In genomic region chr18:76363451-76364120, GRCh38 we compare ENCODE assay signal across 14 cellular contexts.
DNase-seq lines count a peak whose midpoint lies in the region; ATAC-seq, FAIRE-seq and TF ChIP-seq lines count a peak whose summit lies in the region.
"Had no signal": no experiment of that assay in that cellular context is flagged by ENCODE, and none has a peak within 500 bp of the region (broad histone marks: within the 10 kb centered on the region; RNA-seq: fewer than 3 reads in every experiment).

No MANE protein-coding gene starts in this region.

- no peak overlapping the region for H2AFZ ChIP-seq in endothelial cell of umbilical vein (ENCODE audit: low read depth, low read length)

- H3K4me1 ChIP-seq in endothelial cell of umbilical vein (ENCODE audit: control insufficient read depth, extremely low read depth, insufficient read depth, low read length): no peaks in the 10 kb centered on the region

- no peak overlapping the region for H3K27ac ChIP-seq in endothelial cell of umbilical vein (ENCODE audit: insufficient read depth, low read depth, low read length)
- H3K27ac ChIP-seq: BLaER1 treated with 17β-estradiol and CSF1 and Interleukin-3, amounts not matched to agents 10 nM and 100 nM; KMS-11 had no signal

- BruUV-seq in endothelial cell of umbilical vein (replicated peaks; lab: Mats Ljungman, UMichigan): no TSS peak

- POLR2A ChIA-PET in endothelial cell of umbilical vein (lab: Charles Lee): no interaction called here

- no peaks in the 10 kb centered on the region for H3K9me3 ChIP-seq in endothelial cell of umbilical vein (replicated peaks; ENCODE audit: control insufficient read depth, insufficient read depth, low read length)
- H3K9me3 ChIP-seq: BLaER1 treated with 17β-estradiol and CSF1 and Interleukin-3, amounts not matched to agents 10 nM and 100 nM; HAP-1 had no signal

- no peak overlapping the region for H3K9ac ChIP-seq in endothelial cell of umbilical vein (replicated peaks; ENCODE audit: extremely low read depth, insufficient read depth, low read length)
- H3K9ac ChIP-seq: BLaER1 treated with 17β-estradiol and CSF1 and Interleukin-3, amounts not matched to agents 10 nM and 100 nM; KMS-11 had no signal

- ATAC-seq in GM21619 (IDR thresholded peaks at IDR 0.05; ENCODE audit: unreplicated experiment) (no peak), HG03571 (IDR thresholded peaks at IDR 0.05; ENCODE audit: unreplicated experiment) (no peak)

- no peaks in the 10 kb centered on the region for H3K27me3 ChIP-seq in endothelial cell of umbilical vein (ENCODE audit: control insufficient read depth in 2 of 2, insufficient read depth in 2 of 2, low read length in 2 of 2)
- H3K27me3 ChIP-seq: BLaER1 treated with 17β-estradiol and CSF1 and Interleukin-3, amounts not matched to agents 10 nM and 100 nM had no signal

- H3K4me3 ChIP-seq in HFF-Myc (replicated peaks; ENCODE audit: low read depth, low read length) (no peak overlapping the region), endothelial cell of umbilical vein (replicated peaks in 1 of 3; ENCODE audit: insufficient read depth in 1 of 3, low read depth in 1 of 3, low read length in 3 of 3) (no peak overlapping the region)
- H3K4me3 ChIP-seq: BLaER1 treated with 17β-estradiol and CSF1 and Interleukin-3, amounts not matched to agents 10 nM and 100 nM; HAP-1 had no signal

- no peaks in the 10 kb centered on the region for H4K20me1 ChIP-seq in endothelial cell of umbilical vein (replicated peaks; ENCODE audit: control insufficient read depth, extremely low read depth, insufficient read depth, low read length)

- TF ChIP-seq CTCF in HFF-Myc (IDR thresholded peaks at IDR 0.05; ENCODE audit: low read depth, low read length, missing control alignments) (no peak), endothelial cell of umbilical vein (IDR thresholded peaks at IDR 0.05; ENCODE audit: extremely low read depth in 1 of 2, insufficient read depth in 1 of 2, low read depth in 1 of 2, low read length in 2 of 2) (no peak)

- peak; percentile 69 for DNase-seq in AG08396 (ENCODE audit: low spot score)
- peak; percentile 32 for DNase-seq in HFF-Myc (ENCODE audit: extremely low read depth, low read depth)
- DNase-seq in endothelial cell of umbilical vein (ENCODE audit: low read depth, low spot score): peak; percentile 5
- peak; percentile 20 for DNase-seq in non-pigmented ciliary epithelial cell (ENCODE audit: low read depth)
- no peak for DNase-seq in NCI-H446 (lab: John Stamatoyannopoulos, UW)
- DNase-seq in effector CD4-positive, alpha-beta T cell: no peak
- DNase-seq: NCI-H1417 treated with DMSO at 0.1 percent for 48 hours, Right ventricle myocardium superior, T-helper 9 cell had no signal

- H3K79me2 ChIP-seq in endothelial cell of umbilical vein (ENCODE audit: control insufficient read depth, insufficient read depth, low read length): no peaks in the 10 kb centered on the region

- H3K9me1 ChIP-seq in endothelial cell of umbilical vein (replicated peaks; ENCODE audit: control insufficient read depth, extremely low read depth, insufficient read depth, low read length): no peaks in the 10 kb centered on the region

- no peaks in the 10 kb centered on the region for H3K36me3 ChIP-seq in endothelial cell of umbilical vein (ENCODE audit: control insufficient read depth in 2 of 2, extremely low read depth in 1 of 2, insufficient read depth in 2 of 2, low read length in 2 of 2)

- intact Hi-C loops in endothelial cell of umbilical vein (cut with micrococcal nuclease): no loop called here

- CTCF ChIA-PET in endothelial cell of umbilical vein (lab: Charles Lee): interaction anchor here (1.1 kb wide), 1 partner anchor 9 kb away, joined by 3 read pairs; no protein-coding TSS in a partner anchor

- dilution Hi-C loops in endothelial cell of umbilical vein (cut with MboI; ENCODE audit: extremely low pct_ligation_motif_present, low sequenced_read_pairs): no loop called here

- TF ChIP-seq POLR2A in endothelial cell of umbilical vein (IDR thresholded peaks at IDR 0.05; ENCODE audit: low read depth, low read length): no peak

- H3K4me2 ChIP-seq in endothelial cell of umbilical vein (ENCODE audit: insufficient read depth, low read length): no peak overlapping the region
- H3K4me2 ChIP-seq: BLaER1 treated with 17β-estradiol and CSF1 and Interleukin-3, amounts not matched to agents 10 nM and 100 nM; KMS-11 had no signal

- no peak for FAIRE-seq in endothelial cell of umbilical vein (lab: Jason Lieb, UNC)

TF ChIP-seq in endothelial cell of umbilical vein, 7 proteins besides CTCF, POLR2A, EP300 and RAD21:
- TF ChIP-seq MYC (IDR thresholded peaks at IDR 0.05; ENCODE audit: low read depth, low read length): no peak
- TF ChIP-seq GATA2 (IDR thresholded peaks at IDR 0.05; ENCODE audit: insufficient read depth, insufficient read length, low read depth, low read length): no peak
- no peak for TF ChIP-seq MAX (IDR thresholded peaks at IDR 0.05; ENCODE audit: insufficient read depth, insufficient read length)
- TF ChIP-seq JUN (IDR thresholded peaks at IDR 0.05; ENCODE audit: borderline replicate concordance, insufficient read depth, insufficient read length, low read depth): no peak
- no peak for TF ChIP-seq FOS (IDR thresholded peaks at IDR 0.05; ENCODE audit: borderline replicate concordance, insufficient read depth, low read length)
- no peak for TF ChIP-seq EZH2 (IDR thresholded peaks at IDR 0.05; ENCODE audit: borderline replicate concordance, low read depth, low read length, severe bottlenecking)
- no peak for TF ChIP-seq POLR2AphosphoS5 (IDR thresholded peaks at IDR 0.05; ENCODE audit: insufficient read depth, low read depth, low read length)

Comparison
In these comparisons a context has a peak if more than half of its experiments do, and no peak if none do; other contexts are left out.
1. DNase-seq: peak in AG08396 (single experiment), HFF-Myc (single experiment), endothelial cell of umbilical vein (single experiment) and non-pigmented ciliary epithelial cell (single experiment); none in NCI-H446 (0 of 2) and effector CD4-positive, alpha-beta T cell (single experiment).